10 cellular contexts compared by ENCODE assay signal in genomic region chr20:31693987-31694661, GRCh38. TPM values are rescaled to one million over a fixed set of nuclear protein-coding genes. Genes with fewer than 3 reads are reported as not detected.
DNase-seq lines count a peak whose midpoint lies in the region; TF ChIP-seq lines count a peak whose summit lies in the region.
"Had no signal": no experiment of that assay in that cellular context is flagged by ENCODE, and none has a peak within 500 bp of the region (broad histone marks: within the 10 kb centered on the region; RNA-seq: fewer than 3 reads in every experiment).

No MANE protein-coding gene starts in this region.

- no peak for TF ChIP-seq CTCF in suprapubic skin (IDR thresholded peaks at IDR 0.05)

- no peaks in the 10 kb centered on the region for H3K9me3 Mint-ChIP-seq in activated CD4-positive, alpha-beta T cell treated with anti-CD3 and anti-CD28 coated beads, Interleukin-2, amount 10 ng/mL, durations not matched to agents 24 days and 14 days

- peaks cover 71% of the 10 kb centered on the region for H3K36me3 Mint-ChIP-seq in activated CD4-positive, alpha-beta T cell treated with anti-CD3 and anti-CD28 coated beads, Interleukin-2, amount 10 ng/mL, durations not matched to agents 24 days and 14 days (ENCODE audit: low read depth)

- intact Hi-C loops in activated CD4-positive, alpha-beta T cell treated with anti-CD3 and anti-CD28 coated beads, Interleukin-2, amount 10 ng/mL, durations not matched to agents 24 days and 14 days (cut with micrococcal nuclease) = loop anchor here (2.0 kb wide), 1 partner anchor 17 kb away; no protein-coding TSS in a partner anchor
- intact Hi-C loops in posterior vena cava (cut with DNase I) = no loop called here

- no peaks in the 10 kb centered on the region for H3K27me3 ChIP-seq in suprapubic skin

- no peak for TF ChIP-seq EP300 in suprapubic skin (IDR thresholded peaks at IDR 0.05)

- peak overlapping the region; percentile 4 for H3K4me3 Mint-ChIP-seq in activated CD4-positive, alpha-beta T cell treated with anti-CD3 and anti-CD28 coated beads, Interleukin-2, amount 10 ng/mL, durations not matched to agents 24 days and 14 days

- DNase-seq in activated CD4-positive, alpha-beta T cell treated with anti-CD3 and anti-CD28 coated beads, Interleukin-2, amount 10 ng/mL, durations not matched to agents 24 days and 14 days = no peak
- no peak for DNase-seq in activated CD4-positive, alpha-beta T cell treated with anti-CD3 and anti-CD28 coated beads, Interleukin-2, amount 50 U/mL, for 1 hour
- DNase-seq in NCI-H69 (lab: John Stamatoyannopoulos, UW) = peak; percentile 97
- no peak for DNase-seq in epithelial cell of prostate (ENCODE audit: low read depth, low spot score)
- no peak for DNase-seq in suprapubic skin (ENCODE audit: low spot score in 2 of 2)
- no peak for DNase-seq in AML-193 (lab: John Stamatoyannopoulos, UW)
- no peak for DNase-seq in posterior vena cava (ENCODE audit: low spot score)
- no peak for DNase-seq in GDM1 (lab: John Stamatoyannopoulos, UW)
- DNase-seq: GOT3 had no signal

- WGBS in suprapubic skin = 60% methylated on average over 4 of the region's 4 CpGs

- peaks cover 5% of the 10 kb centered on the region for H3K36me3 ChIP-seq in suprapubic skin

- peak overlapping the region; percentile 38 for H3K27ac Mint-ChIP-seq in activated CD4-positive, alpha-beta T cell treated with anti-CD3 and anti-CD28 coated beads, Interleukin-2, amount 10 ng/mL, durations not matched to agents 24 days and 14 days

- no peaks in the 10 kb centered on the region for H3K9me3 ChIP-seq in suprapubic skin

- peak overlapping the region; percentile 100 for H3K27ac ChIP-seq in epithelial cell of prostate
- H3K27ac ChIP-seq in suprapubic skin = peak overlapping the region; percentile 59
- H3K27ac ChIP-seq: C4-2B had no signal

- H3K4me3 ChIP-seq in suprapubic skin = no peak overlapping the region

- H3K4me1 Mint-ChIP-seq in activated CD4-positive, alpha-beta T cell treated with anti-CD3 and anti-CD28 coated beads, Interleukin-2, amount 10 ng/mL, durations not matched to agents 24 days and 14 days = peaks cover 52% of the 10 kb centered on the region

- H3K27me3 Mint-ChIP-seq in activated CD4-positive, alpha-beta T cell treated with anti-CD3 and anti-CD28 coated beads, Interleukin-2, amount 10 ng/mL, durations not matched to agents 24 days and 14 days = no peaks in the 10 kb centered on the region

- TF ChIP-seq POLR2A in suprapubic skin (IDR thresholded peaks at IDR 0.05) = no peak

- H3K4me1 ChIP-seq in suprapubic skin = peaks cover 56% of the 10 kb centered on the region

RNA-seq across cellular contexts. Expression of gene BCL2L1, which starts 28.5 kb away (rescaled TPM):
- 379 and 381 TPM in 2 replicates for total RNA-seq in activated CD4-positive, alpha-beta T cell treated with anti-CD3 and anti-CD28 coated beads, Interleukin-2, amount 10 ng/mL, durations not matched to agents 24 days and 14 days
- total RNA-seq in suprapubic skin (100 to 1,000 TPM; 104 to 120 (median 107) TPM), posterior vena cava (10 to 100 TPM; 65.4 to 76.0 TPM)

RNA-seq across cellular contexts. Expression of gene TPX2, which starts 45.0 kb away (rescaled TPM):
- total RNA-seq in activated CD4-positive, alpha-beta T cell treated with anti-CD3 and anti-CD28 coated beads, Interleukin-2, amount 10 ng/mL, durations not matched to agents 24 days and 14 days = 60.1 and 61.3 TPM in 2 replicates
- 10 to 100 TPM in 2 of 4 donors, 1 to 10 TPM in 2; 4.4 to 11.2 (median 9.7) TPM for total RNA-seq in suprapubic skin
- under 1 TPM; 0.76 to 0.88 TPM for total RNA-seq in posterior vena cava

RNA-seq across cellular contexts. Expression of gene COX4I2, which starts 56.4 kb away (rescaled TPM):
- total RNA-seq in activated CD4-positive, alpha-beta T cell treated with anti-CD3 and anti-CD28 coated beads, Interleukin-2, amount 10 ng/mL, durations not matched to agents 24 days and 14 days = not detected in 2 replicates
- total RNA-seq in suprapubic skin (1 to 10 TPM in 1 of 4 donors, not detected in 3; 2.7 TPM), posterior vena cava (1 to 10 TPM; 2.5 to 6.5 TPM)
